In the genomic region with DNA sequence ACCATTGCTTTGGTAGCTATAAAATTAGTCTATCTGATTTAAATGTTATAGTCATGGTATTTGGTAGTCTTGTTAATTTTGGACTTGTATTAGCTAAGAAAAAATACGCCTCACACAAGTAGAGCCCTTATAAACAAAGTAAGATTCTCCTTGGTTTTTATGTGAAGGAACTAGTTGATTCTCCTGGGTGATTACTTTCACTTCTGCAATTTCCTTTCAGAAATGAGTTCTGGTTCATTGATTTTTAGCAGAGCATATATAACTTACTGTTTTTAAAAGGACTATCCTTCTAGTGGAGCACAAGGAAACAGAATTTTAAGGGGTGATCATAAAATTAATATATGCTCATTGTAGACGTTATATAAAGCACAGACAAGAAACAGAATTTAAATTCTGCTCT, we compare ENCODE assay signal across 15 cellular contexts.
DNase-seq lines count a peak whose midpoint lies in the region; ATAC-seq and TF ChIP-seq lines count a peak whose summit lies in the region.
"Had no signal": no experiment of that assay in that cellular context is flagged by ENCODE, and none has a peak within 500 bp of the region (broad histone marks: within the 10 kb centered on the region; RNA-seq: fewer than 3 reads in every experiment).

No MANE protein-coding gene starts in this region.

- no peak overlapping the region for H3K4me3 ChIP-seq in GM06990 (replicated peaks; ENCODE audit: low read depth, low read length)
- no peak overlapping the region for H3K4me3 ChIP-seq in NB4 (ENCODE audit: low read depth, low read length)
- no peak overlapping the region for H3K4me3 ChIP-seq in esophagus muscularis mucosa
- H3K4me3 ChIP-seq: left lung had no signal

- intact Hi-C loops in esophagus muscularis mucosa (cut with DNase I) = no loop called here

- 91% methylated on average over 2 of the region's 2 CpGs for WGBS in esophagus muscularis mucosa

- no peaks in the 10 kb centered on the region for H3K9me3 ChIP-seq in esophagus muscularis mucosa
- H3K9me3 ChIP-seq: left lung had no signal

- H3K27me3 ChIP-seq in GM06990 (replicated peaks; ENCODE audit: control insufficient read depth, insufficient read depth, low read length) (no peaks in the 10 kb centered on the region), esophagus muscularis mucosa (no peaks in the 10 kb centered on the region)
- H3K27me3 ChIP-seq: left lung had no signal

- no peak for TF ChIP-seq EP300 in esophagus muscularis mucosa (IDR thresholded peaks at IDR 0.05)

- DNase-seq in GM06990 (ENCODE audit: extremely low read depth, insufficient read length) (peak; percentile 5), NB4 (ENCODE audit: low read depth) (peak; percentile 16), esophagus muscularis mucosa (ENCODE audit: extremely low spot score) (no peak), NCI-H2107 treated with DMSO at 0.1 percent for 48 hours (lab: John Stamatoyannopoulos, UW; ENCODE audit: unreplicated experiment) (no peak), iPS-NIHi11 (ENCODE audit: low spot score) (no peak)
- DNase-seq in activated CD4-positive, alpha-beta T cell treated with anti-CD3 and anti-CD28 coated beads for 48 hours = no peak
- DNase-seq: amniotic stem cell; left lung; NCI-H2081 treated with DMSO at 0.1 percent for 48 hours; occipital lobe; stimulated activated naive CD8-positive, alpha-beta T cell treated with anti-CD3 and anti-CD28 coated beads, Interleukin-15, amount 100 ng/mL, for 72 hours had no signal

- H3K36me3 ChIP-seq in GM06990 (ENCODE audit: control insufficient read depth, insufficient read depth, low read length) (no peaks in the 10 kb centered on the region; the same call in 1 of the 2 replicates), esophagus muscularis mucosa (no peaks in the 10 kb centered on the region)
- H3K36me3 ChIP-seq: left lung had no signal

- peak; percentile 76 for ATAC-seq in GM19372 (IDR thresholded peaks at IDR 0.05; ENCODE audit: low read depth, unreplicated experiment)
- ATAC-seq in HG02938 (IDR thresholded peaks at IDR 0.05; ENCODE audit: unreplicated experiment) = peak; percentile 71
- ATAC-seq: HCT116, left lung, Panc1 had no signal

- TF ChIP-seq POLR2A in NB4 (IDR thresholded peaks at IDR 0.05; ENCODE audit: extremely low read depth, insufficient read length) = no peak
- TF ChIP-seq POLR2A in esophagus muscularis mucosa (IDR thresholded peaks at IDR 0.05; ENCODE audit: low read depth) = no peak

- TF ChIP-seq CTCF in GM06990 (IDR thresholded peaks at IDR 0.05; ENCODE audit: insufficient read depth, low read length, poor library complexity, severe bottlenecking) (no peak), NB4 (IDR thresholded peaks at IDR 0.05; ENCODE audit: low read depth, low read length) (no peak), esophagus muscularis mucosa (IDR thresholded peaks at IDR 0.05) (no peak)

- H3K27ac ChIP-seq in esophagus muscularis mucosa (replicated peaks in 1 of 4) = no peak overlapping the region
- H3K27ac ChIP-seq: left lung had no signal

- H3K4me1 ChIP-seq in esophagus muscularis mucosa = no peaks in the 10 kb centered on the region
- H3K4me1 ChIP-seq: left lung had no signal

Comparison
In these comparisons a context has a peak if more than half of its experiments do, and no peak if none do; other contexts are left out.
1. DNase-seq: peak in GM06990 (single experiment) and NB4 (single experiment); none in activated CD4-positive, alpha-beta T cell treated with anti-CD3 and anti-CD28 coated beads for 48 hours (single experiment), esophagus muscularis mucosa (single experiment), NCI-H2107 treated with DMSO at 0.1 percent for 48 hours (single experiment) and iPS-NIHi11 (single experiment).